ENCODE assay signal across 1 cellular context in the genomic region with DNA sequence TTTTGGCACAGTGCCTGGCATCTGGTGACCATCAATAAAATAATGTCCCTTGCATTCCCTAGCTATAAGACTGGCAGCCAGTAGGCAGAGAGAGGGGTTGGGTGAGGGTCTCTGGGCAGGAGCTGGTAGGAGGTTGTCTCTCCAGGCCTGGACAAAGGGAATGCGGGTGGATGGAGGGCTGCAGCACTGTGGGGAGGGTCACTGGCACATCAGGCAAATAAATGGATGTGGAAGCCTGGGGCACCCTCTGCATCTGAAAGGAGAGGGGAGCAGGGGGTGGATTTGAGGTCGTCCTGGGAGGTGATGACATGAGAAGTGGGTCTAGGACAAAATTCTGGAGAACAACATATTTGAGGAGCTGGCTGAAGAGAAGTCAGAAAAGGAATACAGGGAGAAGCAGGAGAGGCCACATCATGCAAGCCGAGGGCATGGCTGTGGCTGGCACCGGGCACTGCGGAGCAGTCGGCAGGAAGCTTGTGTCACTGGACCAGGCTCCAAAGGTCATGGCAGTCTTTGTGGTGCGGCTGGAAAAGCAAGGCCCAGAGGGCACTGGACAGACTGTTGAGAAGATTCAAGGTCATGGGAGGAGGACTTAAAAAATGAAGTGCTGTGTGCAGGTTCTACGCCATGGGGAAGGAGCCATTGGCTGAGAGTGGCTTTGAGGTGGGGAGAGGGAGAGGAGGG.
TF ChIP-seq lines count a peak whose summit lies in the region.

No MANE protein-coding gene starts in this region.

TF ChIP-seq in H1, 55 proteins besides CTCF, POLR2A, EP300 and RAD21:
- TF ChIP-seq EGR1 (IDR thresholded peaks at IDR 0.05; ENCODE audit: borderline replicate concordance, low read depth, low read length) (no peak), RFX5 (IDR thresholded peaks at IDR 0.05; ENCODE audit: borderline replicate concordance, low read depth, low read length) (no peak), TBP (IDR thresholded peaks at IDR 0.05; ENCODE audit: low read depth, low read length) (no peak), TCF12 (IDR thresholded peaks at IDR 0.05; ENCODE audit: low read depth, low read length) (no peak), SP4 (IDR thresholded peaks at IDR 0.05; ENCODE audit: low read length) (no peak), E2F6 (IDR thresholded peaks at IDR 0.05) (no peak), HDAC2 (IDR thresholded peaks at IDR 0.05; ENCODE audit: borderline replicate concordance in 1 of 2, low read depth in 2 of 2, low read length in 2 of 2) (no peak), SP1 (IDR thresholded peaks at IDR 0.05; ENCODE audit: low read depth, low read length) (no peak), ZNF274 (IDR thresholded peaks at IDR 0.05; ENCODE audit: borderline replicate concordance, extremely low read depth, low read length) (no peak), SIX5 (IDR thresholded peaks at IDR 0.05; ENCODE audit: low read depth, low read length) (no peak), BACH1 (IDR thresholded peaks at IDR 0.05; ENCODE audit: low read length) (no peak), SAP30 (IDR thresholded peaks at IDR 0.05; ENCODE audit: insufficient read depth, insufficient replicate concordance, low read length) (no peak), SRF (IDR thresholded peaks at IDR 0.05; ENCODE audit: low read depth, low read length) (no peak), CTBP2 (IDR thresholded peaks at IDR 0.05; ENCODE audit: borderline replicate concordance, insufficient read depth, insufficient read length, low read length) (no peak), JUN (IDR thresholded peaks at IDR 0.05; ENCODE audit: low read depth, low read length) (no peak), GTF2F1 (IDR thresholded peaks at IDR 0.05; ENCODE audit: borderline replicate concordance, low read depth, low read length) (no peak), RBBP5 (IDR thresholded peaks at IDR 0.05; ENCODE audit: borderline replicate concordance, low read depth, low read length) (no peak), TEAD4 (IDR thresholded peaks at IDR 0.05; ENCODE audit: low read depth, low read length) (no peak), SUZ12 (IDR thresholded peaks at IDR 0.05; ENCODE audit: low read length) (no peak)
